Comparison of ENCODE assay signal across 8 cellular contexts in the genomic region with DNA sequence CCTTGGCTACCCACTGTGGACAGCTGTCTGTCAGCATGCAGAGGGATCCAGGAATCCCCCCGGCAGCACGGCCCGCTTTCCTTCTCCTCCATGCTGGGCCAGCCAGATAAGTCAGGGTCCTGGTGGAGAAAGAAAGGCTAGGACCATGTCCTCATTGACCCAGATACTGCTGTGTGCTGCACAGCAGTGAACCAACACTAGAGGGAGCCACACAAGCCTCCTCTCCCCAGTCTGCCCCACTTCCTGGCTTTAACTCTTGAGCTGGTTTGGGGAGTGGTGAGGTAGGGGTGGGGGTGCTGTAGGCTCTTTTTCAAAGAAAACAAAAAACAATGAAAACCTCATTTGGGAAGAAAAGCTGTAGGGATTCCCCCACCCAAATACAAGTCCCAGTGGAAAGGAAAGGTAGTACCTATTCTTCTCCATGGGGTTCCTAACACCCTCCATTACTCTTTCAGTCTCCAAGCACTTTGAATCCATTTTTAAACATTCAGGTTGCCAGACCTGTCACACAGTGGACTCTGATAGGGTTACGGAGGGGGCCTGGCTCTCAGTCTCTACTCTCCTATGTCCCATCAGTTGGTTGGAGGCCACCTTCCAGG.
DNase-seq lines count a peak whose midpoint lies in the region; ATAC-seq lines count a peak whose summit lies in the region.

No MANE protein-coding gene starts in this region.

- no peak overlapping the region for H3K4me3 Mint-ChIP-seq in activated CD4-positive, alpha-beta T cell treated with anti-CD3 and anti-CD28 coated beads for 36 hours
- H3K4me3 Mint-ChIP-seq in stimulated activated naive B cell treated with anti-CD40 and anti-IgM and Interleukin-4, amounts not matched to agents 10 μg/mL and 1 μg/mL and 100 μg/mL, for 72 hours: no peak overlapping the region

- intact Hi-C loops in activated CD4-positive, alpha-beta T cell treated with anti-CD3 and anti-CD28 coated beads for 36 hours (cut with DNase I, micrococcal nuclease): loop anchor here in 1 of 2 experiments (1.0 kb wide), 1 partner anchor 29 kb away; no protein-coding TSS in a partner anchor
- intact Hi-C loops in left ventricle myocardium superior (cut with micrococcal nuclease): no loop called here

- no peaks in the 10 kb centered on the region for H3K4me1 Mint-ChIP-seq in activated CD4-positive, alpha-beta T cell treated with anti-CD3 and anti-CD28 coated beads for 36 hours
- H3K4me1 Mint-ChIP-seq in stimulated activated naive B cell treated with anti-CD40 and anti-IgM and Interleukin-4, amounts not matched to agents 10 μg/mL and 1 μg/mL and 100 μg/mL, for 72 hours: peaks cover 0 to 2% of the 10 kb centered on the region in 2 donors

- H3K9me3 Mint-ChIP-seq in activated CD4-positive, alpha-beta T cell treated with anti-CD3 and anti-CD28 coated beads for 36 hours (ENCODE audit: low read depth): no peaks in the 10 kb centered on the region
- H3K9me3 Mint-ChIP-seq in stimulated activated naive B cell treated with anti-CD40 and anti-IgM and Interleukin-4, amounts not matched to agents 10 μg/mL and 1 μg/mL and 100 μg/mL, for 72 hours: no peaks in the 10 kb centered on the region

- H3K36me3 Mint-ChIP-seq in activated CD4-positive, alpha-beta T cell treated with anti-CD3 and anti-CD28 coated beads for 36 hours (ENCODE audit: low read depth): no peaks in the 10 kb centered on the region
- no peaks in the 10 kb centered on the region for H3K36me3 Mint-ChIP-seq in stimulated activated naive B cell treated with anti-CD40 and anti-IgM and Interleukin-4, amounts not matched to agents 10 μg/mL and 1 μg/mL and 100 μg/mL, for 72 hours

- CTCF ChIA-PET in activated CD4-positive, alpha-beta T cell treated with anti-CD3 and anti-CD28 coated beads for 36 hours (lab: Charles Lee): interaction anchor here (0.6 to 8.0 kb wide), 10 partner anchors 9 to 515 kb away, joined by 3 to 112 read pairs (median 3); a partner anchor contains a TSS

- H3K27ac Mint-ChIP-seq in activated CD4-positive, alpha-beta T cell treated with anti-CD3 and anti-CD28 coated beads for 36 hours: no peak overlapping the region
- no peak overlapping the region for H3K27ac Mint-ChIP-seq in stimulated activated naive B cell treated with anti-CD40 and anti-IgM and Interleukin-4, amounts not matched to agents 10 μg/mL and 1 μg/mL and 100 μg/mL, for 72 hours

- POLR2A ChIA-PET in activated CD4-positive, alpha-beta T cell treated with anti-CD3 and anti-CD28 coated beads for 36 hours (lab: Charles Lee): no interaction called here

- peak; percentile 63 for DNase-seq in activated CD4-positive, alpha-beta T cell treated with anti-CD3 and anti-CD28 coated beads for 36 hours
- DNase-seq in activated CD4-positive, alpha-beta T cell treated with anti-CD3 and anti-CD28 coated beads, Interleukin-2, amount 50 U/mL, for 4 hours: no peak
- DNase-seq in HT-29 (ENCODE audit: low spot score): peak; percentile 28
- DNase-seq in activated CD4-positive, alpha-beta T cell treated with anti-CD3 and anti-CD28 coated beads, Interleukin-2, amount 50 U/mL, for 48 hours: peak; percentile 13 to 34
- no peak for DNase-seq in left ventricle myocardium superior
- DNase-seq in stimulated activated naive B cell treated with anti-CD40 and anti-IgM and Interleukin-4, amounts not matched to agents 10 μg/mL and 1 μg/mL and 100 μg/mL, for 72 hours: no peak
- DNase-seq in NCI-H510A (lab: John Stamatoyannopoulos, UW): no peak
- no peak for DNase-seq in dedifferentiated amniotic fluid mesenchymal stem cell (ENCODE audit: extremely low spot score)

- peak; percentile 88 for ATAC-seq in activated CD4-positive, alpha-beta T cell treated with anti-CD3 and anti-CD28 coated beads for 36 hours
- peak; percentile 67 for ATAC-seq in left ventricle myocardium superior
- peak; percentile 81 to 83 for ATAC-seq in stimulated activated naive B cell treated with anti-CD40 and anti-IgM and Interleukin-4, amounts not matched to agents 10 μg/mL and 1 μg/mL and 100 μg/mL, for 72 hours (replicated peaks)

- H3K27me3 Mint-ChIP-seq in activated CD4-positive, alpha-beta T cell treated with anti-CD3 and anti-CD28 coated beads for 36 hours: no peaks in the 10 kb centered on the region
- H3K27me3 Mint-ChIP-seq in stimulated activated naive B cell treated with anti-CD40 and anti-IgM and Interleukin-4, amounts not matched to agents 10 μg/mL and 1 μg/mL and 100 μg/mL, for 72 hours: peaks cover 18 to 28% of the 10 kb centered on the region in 2 donors

Comparison
In these comparisons a context has a peak if more than half of its experiments do, and no peak if none do; other contexts are left out.
1. DNase-seq: peak in activated CD4-positive, alpha-beta T cell treated with anti-CD3 and anti-CD28 coated beads for 36 hours (single experiment), HT-29 (single experiment) and activated CD4-positive, alpha-beta T cell treated with anti-CD3 and anti-CD28 coated beads, Interleukin-2, amount 50 U/mL, for 48 hours (2 of 2); none in activated CD4-positive, alpha-beta T cell treated with anti-CD3 and anti-CD28 coated beads, Interleukin-2, amount 50 U/mL, for 4 hours (0 of 2), left ventricle myocardium superior (single experiment), stimulated activated naive B cell treated with anti-CD40 and anti-IgM and Interleukin-4, amounts not matched to agents 10 μg/mL and 1 μg/mL and 100 μg/mL, for 72 hours (single experiment), NCI-H510A (single experiment) and dedifferentiated amniotic fluid mesenchymal stem cell (single experiment).
2. Peak in every context shown above with its lines, with median percentiles within 50 percentile points of each other: ATAC-seq.